Comparison of ENCODE assay signal across 35 cellular contexts in genomic region chr6:140560671-140561070, GRCh38.
DNase-seq lines count a peak whose midpoint lies in the region; TF ChIP-seq lines count a peak whose summit lies in the region.
"Had no signal": no experiment of that assay in that cellular context is flagged by ENCODE, and none has a peak within 500 bp of the region (broad histone marks: within the 10 kb centered on the region; RNA-seq: fewer than 3 reads in every experiment).

No MANE protein-coding gene starts in this region.

- no peaks in the 10 kb centered on the region for H3K4me1 Mint-ChIP-seq in endothelial cell (ENCODE audit: unreplicated experiment)
- no peaks in the 10 kb centered on the region for H3K4me1 Mint-ChIP-seq in chondrocyte (ENCODE audit: low read depth)
- H3K4me1 Mint-ChIP-seq: B cell; CD4-positive, alpha-beta memory T cell; CD4-positive, CD25-positive, alpha-beta regulatory T cell; CD8-positive, alpha-beta memory T cell had no signal

- in situ Hi-C loops in SK-MEL-5 (cut with HindIII; ENCODE audit: low pct_unique_long_range_greater_than_20kb, low sequenced_read_pairs), result no loop called here

- peak overlapping the region; percentile 20 for H3K4me2 ChIP-seq in smooth muscle cell
- H3K4me2 ChIP-seq: A549, BLaER1 had no signal

- WGBS in smooth muscle cell (ENCODE audit: low lambda C conversion rate), result 87% methylated on average over 1 of the region's 1 CpG

- no peak overlapping the region for H3K27ac ChIP-seq in smooth muscle cell (ENCODE audit: low read depth)
- H3K27ac ChIP-seq: 22Rv1; A549; BLaER1; BLaER1 treated with 17β-estradiol and CSF1 and Interleukin-3, amounts not matched to agents 10 nM and 100 nM; C4-2B had no signal

- H3K27ac Mint-ChIP-seq in endothelial cell (ENCODE audit: unreplicated experiment), result no peak overlapping the region
- H3K27ac Mint-ChIP-seq in chondrocyte (ENCODE audit: unreplicated experiment), result no peak overlapping the region
- H3K27ac Mint-ChIP-seq: B cell; CD14-positive monocyte; CD4-positive, alpha-beta memory T cell; CD4-positive, alpha-beta T cell; CD4-positive, CD25-positive, alpha-beta regulatory T cell; CD8-positive, alpha-beta memory T cell; CD8-positive, alpha-beta T cell had no signal

- no peak overlapping the region for H2AFZ ChIP-seq in smooth muscle cell (ENCODE audit: low read depth)

- no peaks in the 10 kb centered on the region for H4K20me1 ChIP-seq in smooth muscle cell (ENCODE audit: low read depth)
- H4K20me1 ChIP-seq: BLaER1; BLaER1 treated with 17β-estradiol and CSF1 and Interleukin-3, amounts not matched to agents 10 nM and 100 nM had no signal

- no peaks in the 10 kb centered on the region for H3F3A ChIP-seq in smooth muscle cell (ENCODE audit: low read depth)

- H3K4me3 ChIP-seq in smooth muscle cell, result no peak overlapping the region
- H3K4me3 ChIP-seq: A549; BLaER1; BLaER1 treated with 17β-estradiol and CSF1 and Interleukin-3, amounts not matched to agents 10 nM and 100 nM had no signal

- DNase-seq in COLO829 (ENCODE audit: low spot score), result peak; percentile 59
- DNase-seq in SK-MEL-5 (ENCODE audit: low read depth, low spot score), result peak; percentile 89
- peak; percentile 79 for DNase-seq in foreskin melanocyte
- no peak for DNase-seq in smooth muscle cell (lab: John Stamatoyannopoulos, UW; ENCODE audit: unreplicated experiment)
- no peak for DNase-seq in endothelial cell (ENCODE audit: low spot score)
- no peak for DNase-seq in activated CD4-positive, alpha-beta T cell treated with anti-CD3 and anti-CD28 coated beads, Interleukin-2, amount 50 U/mL, for 1 hour
- DNase-seq in NCI-H526 treated with DMSO at 0.1 percent for 48 hours (lab: John Stamatoyannopoulos, UW), result no peak
- DNase-seq in chondrocyte (ENCODE audit: low spot score), result no peak
- DNase-seq: 8988T; ACHN; AML-193; BE2C; C1 segment of cervical spinal cord; Caco-2; Calu3; CD4-positive, alpha-beta memory T cell; CD4-positive, alpha-beta T cell; CD4-positive, CD25-positive, alpha-beta regulatory T cell; CD8-positive, alpha-beta memory T cell; CD8-positive, alpha-beta T cell; COR-L47; DMS 273 treated with DMSO at 0.1 percent for 48 hours; DMS153; DMS53; DMS79; DMS79 treated with DMSO at 0.1 percent for 48 hours; DND-41; EL had no signal

- H3K27me3 Mint-ChIP-seq in endothelial cell (ENCODE audit: unreplicated experiment) (no peaks in the 10 kb centered on the region), chondrocyte (ENCODE audit: low read depth) (no peaks in the 10 kb centered on the region)
- H3K27me3 Mint-ChIP-seq: B cell; CD4-positive, alpha-beta memory T cell; CD4-positive, alpha-beta T cell; CD8-positive, alpha-beta memory T cell had no signal

- no peak overlapping the region for H3K9ac ChIP-seq in smooth muscle cell (ENCODE audit: low read depth)
- H3K9ac ChIP-seq: BLaER1; BLaER1 treated with 17β-estradiol and CSF1 and Interleukin-3, amounts not matched to agents 10 nM and 100 nM had no signal

- H3K27me3 ChIP-seq in smooth muscle cell (ENCODE audit: low read depth), result no peaks in the 10 kb centered on the region
- H3K27me3 ChIP-seq: BE2C; BLaER1; BLaER1 treated with 17β-estradiol and CSF1 and Interleukin-3, amounts not matched to agents 10 nM and 100 nM had no signal

- no peaks in the 10 kb centered on the region for H3K36me3 ChIP-seq in smooth muscle cell (ENCODE audit: low read depth)
- H3K36me3 ChIP-seq: BE2C; BLaER1; BLaER1 treated with 17β-estradiol and CSF1 and Interleukin-3, amounts not matched to agents 10 nM and 100 nM had no signal

- no peaks in the 10 kb centered on the region for H3K4me1 ChIP-seq in smooth muscle cell (ENCODE audit: low read depth)
- H3K4me1 ChIP-seq: A549, BE2C, BLaER1, Caco-2 had no signal

- no peak for TF ChIP-seq CTCF in smooth muscle cell (IDR thresholded peaks at IDR 0.05; ENCODE audit: borderline replicate concordance, insufficient read depth, poor library complexity, severe bottlenecking)
- no peak for TF ChIP-seq CTCF in endothelial cell (IDR thresholded peaks at IDR 0.05; ENCODE audit: unreplicated experiment)
- no peak for TF ChIP-seq CTCF in chondrocyte (IDR thresholded peaks at IDR 0.05)

- H3K9me3 Mint-ChIP-seq in endothelial cell (ENCODE audit: unreplicated experiment) (no peaks in the 10 kb centered on the region), chondrocyte (ENCODE audit: low read depth) (peaks cover 4% of the 10 kb centered on the region)
- H3K9me3 Mint-ChIP-seq: CD4-positive, alpha-beta memory T cell; CD4-positive, alpha-beta T cell; CD8-positive, alpha-beta memory T cell; CD8-positive, alpha-beta T cell had no signal

- H3K36me3 Mint-ChIP-seq in endothelial cell (ENCODE audit: low read depth, unreplicated experiment) (no peaks in the 10 kb centered on the region), chondrocyte (ENCODE audit: low read depth) (no peaks in the 10 kb centered on the region)
- H3K36me3 Mint-ChIP-seq: CD14-positive monocyte; CD4-positive, alpha-beta memory T cell; CD4-positive, CD25-positive, alpha-beta regulatory T cell; CD8-positive, alpha-beta T cell had no signal

- H3K4me3 Mint-ChIP-seq in endothelial cell (ENCODE audit: unreplicated experiment) (no peak overlapping the region), chondrocyte (ENCODE audit: unreplicated experiment) (no peak overlapping the region)
- H3K4me3 Mint-ChIP-seq: B cell; CD14-positive monocyte; CD4-positive, alpha-beta memory T cell; CD4-positive, alpha-beta T cell; CD4-positive, CD25-positive, alpha-beta regulatory T cell; CD8-positive, alpha-beta memory T cell; CD8-positive, alpha-beta T cell had no signal

- H3K79me2 ChIP-seq in smooth muscle cell (ENCODE audit: low read depth), result no peaks in the 10 kb centered on the region

- no peaks in the 10 kb centered on the region for H3K9me3 ChIP-seq in smooth muscle cell (replicated peaks; ENCODE audit: low read depth)
- H3K9me3 ChIP-seq: A549; BE2C; BLaER1; BLaER1 treated with 17β-estradiol and CSF1 and Interleukin-3, amounts not matched to agents 10 nM and 100 nM; Caco-2 had no signal

Comparison
In these comparisons a context has a peak if more than half of its experiments do, and no peak if none do; other contexts are left out.
1. DNase-seq: peak in COLO829 (single experiment), SK-MEL-5 (single experiment) and foreskin melanocyte (single experiment); none in smooth muscle cell (single experiment), endothelial cell (single experiment), activated CD4-positive, alpha-beta T cell treated with anti-CD3 and anti-CD28 coated beads, Interleukin-2, amount 50 U/mL, for 1 hour (single experiment), NCI-H526 treated with DMSO at 0.1 percent for 48 hours (single experiment) and chondrocyte (single experiment).